Comparison of ENCODE assay signal across 10 cellular contexts in genomic region chr3:30682434-30683155, GRCh38.
DNase-seq lines count a peak whose midpoint lies in the region; ATAC-seq and TF ChIP-seq lines count a peak whose summit lies in the region.
"Had no signal": no experiment of that assay in that cellular context is flagged by ENCODE, and none has a peak within 500 bp of the region (broad histone marks: within the 10 kb centered on the region; RNA-seq: fewer than 3 reads in every experiment).

No MANE protein-coding gene starts in this region.

- no peak for ATAC-seq in CD4-positive, CD25-positive, alpha-beta regulatory T cell (ENCODE audit: low read depth in 2 of 2)
- no peak for ATAC-seq in HG03135 (IDR thresholded peaks at IDR 0.05; ENCODE audit: unreplicated experiment)

- no peak for DNase-seq in CD4-positive, CD25-positive, alpha-beta regulatory T cell
- DNase-seq in KBM-7 (peak; percentile 47), caudate nucleus (lab: John Stamatoyannopoulos, UW) (no peak), GM13976 (ENCODE audit: low spot score) (no peak), DMS153 treated with DMSO at 0.1 percent for 48 hours (lab: John Stamatoyannopoulos, UW; ENCODE audit: unreplicated experiment) (no peak), NK-92 (lab: John Stamatoyannopoulos, UW; ENCODE audit: unreplicated experiment) (no peak)
- DNase-seq: NCI-H1417 had no signal

- peaks cover 61% of the 10 kb centered on the region for H3K36me3 Mint-ChIP-seq in CD4-positive, CD25-positive, alpha-beta regulatory T cell

- H3K4me3 ChIP-seq in CD4-positive, CD25-positive, alpha-beta regulatory T cell (ENCODE audit: low read depth, low read length), result no peak overlapping the region
- H3K4me3 ChIP-seq in neutrophil (ENCODE audit: low read depth in 1 of 2, low read length in 1 of 2), result no peak overlapping the region
- H3K4me3 ChIP-seq: ovary had no signal

- peak overlapping the region; percentile 72 to 86 (median 84) for H3K27ac Mint-ChIP-seq in CD4-positive, CD25-positive, alpha-beta regulatory T cell

- H3K9me3 ChIP-seq in CD4-positive, CD25-positive, alpha-beta regulatory T cell (ENCODE audit: control insufficient read depth in 2 of 2, low read length in 2 of 2), result no peaks in the 10 kb centered on the region
- no peaks in the 10 kb centered on the region for H3K9me3 ChIP-seq in neutrophil
- H3K9me3 ChIP-seq: ovary had no signal

- peak overlapping the region in 1 of 4 donors; percentile 30 for H3K4me3 Mint-ChIP-seq in CD4-positive, CD25-positive, alpha-beta regulatory T cell

- peaks cover 17 to 88% (median 57%) of the 10 kb centered on the region in 4 donors for H3K4me1 Mint-ChIP-seq in CD4-positive, CD25-positive, alpha-beta regulatory T cell

- peaks cover 29% of the 10 kb centered on the region for H3K4me1 ChIP-seq in CD4-positive, CD25-positive, alpha-beta regulatory T cell (ENCODE audit: control insufficient read depth, insufficient read depth, low read length, poor library complexity, severe bottlenecking)
- H3K4me1 ChIP-seq in neutrophil (ENCODE audit: control insufficient read depth in 1 of 2, insufficient read depth in 1 of 2, low read depth in 1 of 2, low read length in 1 of 2), result peaks cover 34 to 40% of the 10 kb centered on the region in 2 experiments

- peaks cover 48% of the 10 kb centered on the region for H3K36me3 ChIP-seq in CD4-positive, CD25-positive, alpha-beta regulatory T cell (ENCODE audit: control insufficient read depth, insufficient read depth, low read length)
- peaks cover 95% of the 10 kb centered on the region for H3K36me3 ChIP-seq in neutrophil
- H3K36me3 ChIP-seq: ovary had no signal

- no peak overlapping the region for H3K27ac ChIP-seq in CD4-positive, CD25-positive, alpha-beta regulatory T cell (ENCODE audit: insufficient read depth, low read length, poor library complexity, severe bottlenecking)
- peak overlapping the region; percentile 92 for H3K27ac ChIP-seq in caudate nucleus (ENCODE audit: low read depth, low read length)
- peak overlapping the region; percentile 67 for H3K27ac ChIP-seq in neutrophil

- TF ChIP-seq CTCF in neutrophil (IDR thresholded peaks at IDR 0.05) (no peak), GM13976 (IDR thresholded peaks at IDR 0.05; ENCODE audit: borderline replicate concordance, control extremely low read depth, extremely low read depth, insufficient read depth, missing control alignments) (no peak)

- in situ Hi-C loops in KBM-7 (cut with MboI; ENCODE audit: low pct_unique_long_range_greater_than_20kb, low sequenced_read_pairs) (no loop called here), GM13976 (cut with MboI; ENCODE audit: low sequenced_read_pairs, unreplicated experiment) (loop anchor here (25.0 kb wide), 1 partner anchor 470 kb away; no protein-coding TSS in a partner anchor)

- no peaks in the 10 kb centered on the region for H3K27me3 ChIP-seq in CD4-positive, CD25-positive, alpha-beta regulatory T cell (ENCODE audit: control insufficient read depth, insufficient read depth, low read length)
- H3K27me3 ChIP-seq in neutrophil, result no peaks in the 10 kb centered on the region
- H3K27me3 ChIP-seq: ovary had no signal

- H3K27me3 Mint-ChIP-seq in CD4-positive, CD25-positive, alpha-beta regulatory T cell, result no peaks in the 10 kb centered on the region

- H3K9me3 Mint-ChIP-seq in CD4-positive, CD25-positive, alpha-beta regulatory T cell, result no peaks in the 10 kb centered on the region
